Comparison of ENCODE assay signal across 1 cellular context in the genomic region with DNA sequence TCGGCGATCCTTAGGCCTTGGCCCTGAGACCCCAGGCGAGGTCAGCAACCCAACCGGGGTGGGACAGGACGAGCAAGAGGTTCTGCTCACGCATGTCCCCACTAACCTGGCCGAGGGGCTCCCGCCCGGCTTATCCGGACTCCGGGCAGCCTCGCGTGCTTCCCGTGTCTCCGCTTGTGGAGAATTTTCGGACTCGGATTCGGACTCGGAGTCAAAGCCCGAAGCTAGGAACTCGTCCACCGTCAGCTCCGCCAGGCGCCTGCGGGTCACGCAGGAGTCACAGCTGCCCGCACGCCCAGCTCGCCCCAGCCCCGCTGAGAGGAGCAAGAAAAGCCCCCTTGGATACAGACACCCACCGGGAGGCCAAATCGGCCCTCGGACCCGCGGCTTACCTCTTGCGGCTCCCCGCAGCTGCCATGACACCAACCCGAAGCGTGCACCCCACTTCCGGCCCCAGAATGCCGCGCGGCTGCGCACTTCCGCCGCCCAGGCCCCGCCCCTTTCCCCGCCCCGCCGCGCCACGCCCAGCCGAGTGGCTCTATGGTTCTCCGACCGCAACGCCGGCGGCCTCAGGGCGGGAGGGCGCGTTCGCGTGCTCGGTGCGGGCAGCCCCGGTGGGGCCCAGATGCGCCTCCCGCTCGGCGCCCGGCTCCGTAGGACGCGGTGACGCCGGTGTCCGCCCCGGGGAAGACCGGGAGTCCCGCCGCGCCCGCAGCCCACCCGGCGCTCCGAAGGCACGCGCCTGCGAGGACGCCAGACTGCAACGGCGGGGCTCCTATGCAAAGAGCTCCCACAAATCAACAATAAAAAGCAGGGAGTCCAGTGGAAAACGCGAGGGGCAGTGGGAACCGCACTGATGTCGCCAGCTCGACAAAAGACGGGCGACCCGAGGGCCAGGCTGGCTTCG.
TF ChIP-seq lines count a peak whose summit lies in the region.

A gene (minus strand): TSS at position 434 of the 907 bp plus-strand sequence. CDS start 16 bp downstream, at position 418.

TF ChIP-seq in HepG2, 621 proteins besides CTCF, POLR2A, EP300 and RAD21 (continued from another document and continues in another):
- TF ChIP-seq, protein P1, sequence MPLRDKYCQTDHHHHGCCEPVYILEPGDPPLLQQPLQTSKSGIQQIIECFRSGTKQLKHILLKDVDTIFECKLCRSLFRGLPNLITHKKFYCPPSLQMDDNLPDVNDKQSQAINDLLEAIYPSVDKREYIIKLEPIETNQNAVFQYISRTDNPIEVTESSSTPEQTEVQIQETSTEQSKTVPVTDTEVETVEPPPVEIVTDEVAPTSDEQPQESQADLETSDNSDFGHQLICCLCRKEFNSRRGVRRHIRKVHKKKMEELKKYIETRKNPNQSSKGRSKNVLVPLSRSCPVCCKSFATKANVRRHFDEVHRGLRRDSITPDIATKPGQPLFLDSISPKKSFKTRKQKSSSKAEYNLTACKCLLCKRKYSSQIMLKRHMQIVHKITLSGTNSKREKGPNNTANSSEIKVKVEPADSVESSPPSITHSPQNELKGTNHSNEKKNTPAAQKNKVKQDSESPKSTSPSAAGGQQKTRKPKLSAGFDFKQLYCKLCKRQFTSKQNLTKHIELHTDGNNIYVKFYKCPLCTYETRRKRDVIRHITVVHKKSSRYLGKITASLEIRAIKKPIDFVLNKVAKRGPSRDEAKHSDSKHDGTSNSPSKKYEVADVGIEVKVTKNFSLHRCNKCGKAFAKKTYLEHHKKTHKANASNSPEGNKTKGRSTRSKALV (CRISPR knock-in tag; IDR thresholded peaks at IDR 0.05), result peak; percentile 84
- TF ChIP-seq, protein P2, sequence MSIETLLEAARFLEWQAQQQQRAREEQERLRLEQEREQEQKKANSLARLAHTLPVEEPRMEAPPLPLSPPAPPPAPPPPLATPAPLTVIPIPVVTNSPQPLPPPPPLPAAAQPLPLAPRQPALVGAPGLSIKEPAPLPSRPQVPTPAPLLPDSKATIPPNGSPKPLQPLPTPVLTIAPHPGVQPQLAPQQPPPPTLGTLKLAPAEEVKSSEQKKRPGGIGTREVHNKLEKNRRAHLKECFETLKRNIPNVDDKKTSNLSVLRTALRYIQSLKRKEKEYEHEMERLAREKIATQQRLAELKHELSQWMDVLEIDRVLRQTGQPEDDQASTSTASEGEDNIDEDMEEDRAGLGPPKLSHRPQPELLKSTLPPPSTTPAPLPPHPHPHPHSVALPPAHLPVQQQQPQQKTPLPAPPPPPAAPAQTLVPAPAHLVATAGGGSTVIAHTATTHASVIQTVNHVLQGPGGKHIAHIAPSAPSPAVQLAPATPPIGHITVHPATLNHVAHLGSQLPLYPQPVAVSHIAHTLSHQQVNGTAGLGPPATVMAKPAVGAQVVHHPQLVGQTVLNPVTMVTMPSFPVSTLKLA (IDR thresholded peaks at IDR 0.05), result peak; percentile 60
- TF ChIP-seq ZEB1 (IDR thresholded peaks at IDR 0.05; ENCODE audit: insufficient replicate concordance, low read depth) (no peak), CREM (IDR thresholded peaks at IDR 0.05) (peak; percentile 62; the same call in 1 of the 2 replicates), CREM (CRISPR knock-in tag; IDR thresholded peaks at IDR 0.05) (no peak), KLF13 (CRISPR knock-in tag; IDR thresholded peaks at IDR 0.05) (no peak), GABPA (IDR thresholded peaks at IDR 0.05; ENCODE audit: low read depth, low read length) (no peak), GABPA (CRISPR knock-in tag; IDR thresholded peaks at IDR 0.05; ENCODE audit: low read depth) (peak; percentile 90), ZNF652 (CRISPR knock-in tag; IDR thresholded peaks at IDR 0.05; ENCODE audit: borderline replicate concordance, low read depth) (no peak), ZNF34 (CRISPR knock-in tag; IDR thresholded peaks at IDR 0.05; ENCODE audit: borderline replicate concordance) (no peak; the same call in 1 of the 2 replicates), RFX5 (IDR thresholded peaks at IDR 0.05; ENCODE audit: low read depth, low read length) (no peak), RELA (CRISPR knock-in tag; IDR thresholded peaks at IDR 0.05) (no peak), IKZF4 (CRISPR knock-in tag; IDR thresholded peaks at IDR 0.05; ENCODE audit: borderline replicate concordance, low read depth, not compliant biosample characterization) (no peak), MIXL1 (CRISPR knock-in tag; IDR thresholded peaks at IDR 0.05) (no peak), PAWR (CRISPR knock-in tag; IDR thresholded peaks at IDR 0.05; ENCODE audit: borderline replicate concordance) (no peak)
- TF ChIP-seq, protein P3, sequence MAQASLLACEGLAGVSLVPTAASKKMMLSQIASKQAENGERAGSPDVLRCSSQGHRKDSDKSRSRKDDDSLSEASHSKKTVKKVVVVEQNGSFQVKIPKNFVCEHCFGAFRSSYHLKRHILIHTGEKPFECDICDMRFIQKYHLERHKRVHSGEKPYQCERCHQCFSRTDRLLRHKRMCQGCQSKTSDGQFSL (CRISPR knock-in tag; IDR thresholded peaks at IDR 0.05), result no peak
- TF ChIP-seq, protein P4, sequence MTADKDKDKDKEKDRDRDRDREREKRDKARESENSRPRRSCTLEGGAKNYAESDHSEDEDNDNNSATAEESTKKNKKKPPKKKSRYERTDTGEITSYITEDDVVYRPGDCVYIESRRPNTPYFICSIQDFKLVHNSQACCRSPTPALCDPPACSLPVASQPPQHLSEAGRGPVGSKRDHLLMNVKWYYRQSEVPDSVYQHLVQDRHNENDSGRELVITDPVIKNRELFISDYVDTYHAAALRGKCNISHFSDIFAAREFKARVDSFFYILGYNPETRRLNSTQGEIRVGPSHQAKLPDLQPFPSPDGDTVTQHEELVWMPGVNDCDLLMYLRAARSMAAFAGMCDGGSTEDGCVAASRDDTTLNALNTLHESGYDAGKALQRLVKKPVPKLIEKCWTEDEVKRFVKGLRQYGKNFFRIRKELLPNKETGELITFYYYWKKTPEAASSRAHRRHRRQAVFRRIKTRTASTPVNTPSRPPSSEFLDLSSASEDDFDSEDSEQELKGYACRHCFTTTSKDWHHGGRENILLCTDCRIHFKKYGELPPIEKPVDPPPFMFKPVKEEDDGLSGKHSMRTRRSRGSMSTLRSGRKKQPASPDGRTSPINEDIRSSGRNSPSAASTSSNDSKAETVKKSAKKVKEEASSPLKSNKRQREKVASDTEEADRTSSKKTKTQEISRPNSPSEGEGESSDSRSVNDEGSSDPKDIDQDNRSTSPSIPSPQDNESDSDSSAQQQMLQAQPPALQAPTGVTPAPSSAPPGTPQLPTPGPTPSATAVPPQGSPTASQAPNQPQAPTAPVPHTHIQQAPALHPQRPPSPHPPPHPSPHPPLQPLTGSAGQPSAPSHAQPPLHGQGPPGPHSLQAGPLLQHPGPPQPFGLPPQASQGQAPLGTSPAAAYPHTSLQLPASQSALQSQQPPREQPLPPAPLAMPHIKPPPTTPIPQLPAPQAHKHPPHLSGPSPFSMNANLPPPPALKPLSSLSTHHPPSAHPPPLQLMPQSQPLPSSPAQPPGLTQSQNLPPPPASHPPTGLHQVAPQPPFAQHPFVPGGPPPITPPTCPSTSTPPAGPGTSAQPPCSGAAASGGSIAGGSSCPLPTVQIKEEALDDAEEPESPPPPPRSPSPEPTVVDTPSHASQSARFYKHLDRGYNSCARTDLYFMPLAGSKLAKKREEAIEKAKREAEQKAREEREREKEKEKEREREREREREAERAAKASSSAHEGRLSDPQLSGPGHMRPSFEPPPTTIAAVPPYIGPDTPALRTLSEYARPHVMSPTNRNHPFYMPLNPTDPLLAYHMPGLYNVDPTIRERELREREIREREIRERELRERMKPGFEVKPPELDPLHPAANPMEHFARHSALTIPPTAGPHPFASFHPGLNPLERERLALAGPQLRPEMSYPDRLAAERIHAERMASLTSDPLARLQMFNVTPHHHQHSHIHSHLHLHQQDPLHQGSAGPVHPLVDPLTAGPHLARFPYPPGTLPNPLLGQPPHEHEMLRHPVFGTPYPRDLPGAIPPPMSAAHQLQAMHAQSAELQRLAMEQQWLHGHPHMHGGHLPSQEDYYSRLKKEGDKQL (CRISPR knock-in tag; IDR thresholded peaks at IDR 0.05; ENCODE audit: low read depth), result no peak
- TF ChIP-seq, protein P5, sequence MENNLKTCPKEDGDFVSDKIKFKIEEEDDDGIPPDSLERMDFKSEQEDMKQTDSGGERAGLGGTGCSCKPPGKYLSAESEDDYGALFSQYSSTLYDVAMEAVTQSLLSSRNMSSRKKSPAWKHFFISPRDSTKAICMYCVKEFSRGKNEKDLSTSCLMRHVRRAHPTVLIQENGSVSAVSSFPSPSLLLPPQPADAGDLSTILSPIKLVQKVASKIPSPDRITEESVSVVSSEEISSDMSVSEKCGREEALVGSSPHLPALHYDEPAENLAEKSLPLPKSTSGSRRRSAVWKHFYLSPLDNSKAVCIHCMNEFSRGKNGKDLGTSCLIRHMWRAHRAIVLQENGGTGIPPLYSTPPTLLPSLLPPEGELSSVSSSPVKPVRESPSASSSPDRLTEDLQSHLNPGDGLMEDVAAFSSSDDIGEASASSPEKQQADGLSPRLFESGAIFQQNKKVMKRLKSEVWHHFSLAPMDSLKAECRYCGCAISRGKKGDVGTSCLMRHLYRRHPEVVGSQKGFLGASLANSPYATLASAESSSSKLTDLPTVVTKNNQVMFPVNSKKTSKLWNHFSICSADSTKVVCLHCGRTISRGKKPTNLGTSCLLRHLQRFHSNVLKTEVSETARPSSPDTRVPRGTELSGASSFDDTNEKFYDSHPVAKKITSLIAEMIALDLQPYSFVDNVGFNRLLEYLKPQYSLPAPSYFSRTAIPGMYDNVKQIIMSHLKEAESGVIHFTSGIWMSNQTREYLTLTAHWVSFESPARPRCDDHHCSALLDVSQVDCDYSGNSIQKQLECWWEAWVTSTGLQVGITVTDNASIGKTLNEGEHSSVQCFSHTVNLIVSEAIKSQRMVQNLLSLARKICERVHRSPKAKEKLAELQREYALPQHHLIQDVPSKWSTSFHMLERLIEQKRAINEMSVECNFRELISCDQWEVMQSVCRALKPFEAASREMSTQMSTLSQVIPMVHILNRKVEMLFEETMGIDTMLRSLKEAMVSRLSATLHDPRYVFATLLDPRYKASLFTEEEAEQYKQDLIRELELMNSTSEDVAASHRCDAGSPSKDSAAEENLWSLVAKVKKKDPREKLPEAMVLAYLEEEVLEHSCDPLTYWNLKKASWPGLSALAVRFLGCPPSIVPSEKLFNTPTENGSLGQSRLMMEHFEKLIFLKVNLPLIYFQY (CRISPR knock-in tag; IDR thresholded peaks at IDR 0.05; ENCODE audit: borderline replicate concordance), result no peak
- TF ChIP-seq, protein P6, sequence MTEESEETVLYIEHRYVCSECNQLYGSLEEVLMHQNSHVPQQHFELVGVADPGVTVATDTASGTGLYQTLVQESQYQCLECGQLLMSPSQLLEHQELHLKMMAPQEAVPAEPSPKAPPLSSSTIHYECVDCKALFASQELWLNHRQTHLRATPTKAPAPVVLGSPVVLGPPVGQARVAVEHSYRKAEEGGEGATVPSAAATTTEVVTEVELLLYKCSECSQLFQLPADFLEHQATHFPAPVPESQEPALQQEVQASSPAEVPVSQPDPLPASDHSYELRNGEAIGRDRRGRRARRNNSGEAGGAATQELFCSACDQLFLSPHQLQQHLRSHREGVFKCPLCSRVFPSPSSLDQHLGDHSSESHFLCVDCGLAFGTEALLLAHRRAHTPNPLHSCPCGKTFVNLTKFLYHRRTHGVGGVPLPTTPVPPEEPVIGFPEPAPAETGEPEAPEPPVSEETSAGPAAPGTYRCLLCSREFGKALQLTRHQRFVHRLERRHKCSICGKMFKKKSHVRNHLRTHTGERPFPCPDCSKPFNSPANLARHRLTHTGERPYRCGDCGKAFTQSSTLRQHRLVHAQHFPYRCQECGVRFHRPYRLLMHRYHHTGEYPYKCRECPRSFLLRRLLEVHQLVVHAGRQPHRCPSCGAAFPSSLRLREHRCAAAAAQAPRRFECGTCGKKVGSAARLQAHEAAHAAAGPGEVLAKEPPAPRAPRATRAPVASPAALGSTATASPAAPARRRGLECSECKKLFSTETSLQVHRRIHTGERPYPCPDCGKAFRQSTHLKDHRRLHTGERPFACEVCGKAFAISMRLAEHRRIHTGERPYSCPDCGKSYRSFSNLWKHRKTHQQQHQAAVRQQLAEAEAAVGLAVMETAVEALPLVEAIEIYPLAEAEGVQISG (CRISPR knock-in tag; IDR thresholded peaks at IDR 0.05), result peak; percentile 89
- TF ChIP-seq, protein P7, sequence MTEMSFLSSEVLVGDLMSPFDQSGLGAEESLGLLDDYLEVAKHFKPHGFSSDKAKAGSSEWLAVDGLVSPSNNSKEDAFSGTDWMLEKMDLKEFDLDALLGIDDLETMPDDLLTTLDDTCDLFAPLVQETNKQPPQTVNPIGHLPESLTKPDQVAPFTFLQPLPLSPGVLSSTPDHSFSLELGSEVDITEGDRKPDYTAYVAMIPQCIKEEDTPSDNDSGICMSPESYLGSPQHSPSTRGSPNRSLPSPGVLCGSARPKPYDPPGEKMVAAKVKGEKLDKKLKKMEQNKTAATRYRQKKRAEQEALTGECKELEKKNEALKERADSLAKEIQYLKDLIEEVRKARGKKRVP (CRISPR knock-in tag; IDR thresholded peaks at IDR 0.05), result 0 out of 4 replicates have a peak, but pooled peaks of 1 of the 2 experiments have one; percentile 26
- TF ChIP-seq, protein P8, sequence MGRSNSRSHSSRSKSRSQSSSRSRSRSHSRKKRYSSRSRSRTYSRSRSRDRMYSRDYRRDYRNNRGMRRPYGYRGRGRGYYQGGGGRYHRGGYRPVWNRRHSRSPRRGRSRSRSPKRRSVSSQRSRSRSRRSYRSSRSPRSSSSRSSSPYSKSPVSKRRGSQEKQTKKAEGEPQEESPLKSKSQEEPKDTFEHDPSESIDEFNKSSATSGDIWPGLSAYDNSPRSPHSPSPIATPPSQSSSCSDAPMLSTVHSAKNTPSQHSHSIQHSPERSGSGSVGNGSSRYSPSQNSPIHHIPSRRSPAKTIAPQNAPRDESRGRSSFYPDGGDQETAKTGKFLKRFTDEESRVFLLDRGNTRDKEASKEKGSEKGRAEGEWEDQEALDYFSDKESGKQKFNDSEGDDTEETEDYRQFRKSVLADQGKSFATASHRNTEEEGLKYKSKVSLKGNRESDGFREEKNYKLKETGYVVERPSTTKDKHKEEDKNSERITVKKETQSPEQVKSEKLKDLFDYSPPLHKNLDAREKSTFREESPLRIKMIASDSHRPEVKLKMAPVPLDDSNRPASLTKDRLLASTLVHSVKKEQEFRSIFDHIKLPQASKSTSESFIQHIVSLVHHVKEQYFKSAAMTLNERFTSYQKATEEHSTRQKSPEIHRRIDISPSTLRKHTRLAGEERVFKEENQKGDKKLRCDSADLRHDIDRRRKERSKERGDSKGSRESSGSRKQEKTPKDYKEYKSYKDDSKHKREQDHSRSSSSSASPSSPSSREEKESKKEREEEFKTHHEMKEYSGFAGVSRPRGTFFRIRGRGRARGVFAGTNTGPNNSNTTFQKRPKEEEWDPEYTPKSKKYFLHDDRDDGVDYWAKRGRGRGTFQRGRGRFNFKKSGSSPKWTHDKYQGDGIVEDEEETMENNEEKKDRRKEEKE (IDR thresholded peaks at IDR 0.05), result no peak
- TF ChIP-seq, protein P9, sequence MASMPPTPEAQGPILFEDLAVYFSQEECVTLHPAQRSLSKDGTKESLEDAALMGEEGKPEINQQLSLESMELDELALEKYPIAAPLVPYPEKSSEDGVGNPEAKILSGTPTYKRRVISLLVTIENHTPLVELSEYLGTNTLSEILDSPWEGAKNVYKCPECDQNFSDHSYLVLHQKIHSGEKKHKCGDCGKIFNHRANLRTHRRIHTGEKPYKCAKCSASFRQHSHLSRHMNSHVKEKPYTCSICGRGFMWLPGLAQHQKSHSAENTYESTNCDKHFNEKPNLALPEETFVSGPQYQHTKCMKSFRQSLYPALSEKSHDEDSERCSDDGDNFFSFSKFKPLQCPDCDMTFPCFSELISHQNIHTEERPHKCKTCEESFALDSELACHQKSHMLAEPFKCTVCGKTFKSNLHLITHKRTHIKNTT (CRISPR knock-in tag; IDR thresholded peaks at IDR 0.05), result no peak
- TF ChIP-seq, protein P10, sequence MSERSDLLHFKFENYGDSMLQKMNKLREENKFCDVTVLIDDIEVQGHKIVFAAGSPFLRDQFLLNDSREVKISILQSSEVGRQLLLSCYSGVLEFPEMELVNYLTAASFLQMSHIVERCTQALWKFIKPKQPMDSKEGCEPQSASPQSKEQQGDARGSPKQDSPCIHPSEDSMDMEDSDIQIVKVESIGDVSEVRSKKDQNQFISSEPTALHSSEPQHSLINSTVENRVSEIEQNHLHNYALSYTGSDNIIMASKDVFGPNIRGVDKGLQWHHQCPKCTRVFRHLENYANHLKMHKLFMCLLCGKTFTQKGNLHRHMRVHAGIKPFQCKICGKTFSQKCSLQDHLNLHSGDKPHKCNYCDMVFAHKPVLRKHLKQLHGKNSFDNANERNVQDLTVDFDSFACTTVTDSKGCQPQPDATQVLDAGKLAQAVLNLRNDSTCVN (CRISPR knock-in tag; IDR thresholded peaks at IDR 0.05; ENCODE audit: borderline replicate concordance), result 0 out of 2 replicates have a peak, but pooled peaks have one; percentile 56
